8 cellular contexts compared by ENCODE assay signal in genomic region chr22:42990131-42990838, GRCh38. TPM values are rescaled to one million over a fixed set of nuclear protein-coding genes. Genes with fewer than 3 reads are reported as not detected.
A peak's percentile ranks its signal among the peaks of the same experiment; 100 is the strongest.
DNase-seq lines count a peak whose midpoint lies in the region; ATAC-seq and TF ChIP-seq lines count a peak whose summit lies in the region.

No MANE protein-coding gene starts in this region.

- peak in 1 of 2 experiments; percentile 37 for TF ChIP-seq CTCF in Caco-2 (IDR thresholded peaks at IDR 0.05; ENCODE audit: insufficient read depth in 1 of 2, low read depth in 1 of 2, low read length in 1 of 2, severe bottlenecking in 1 of 2, unreplicated experiment in 1 of 2)

- WGBS in neuronal stem cell (ENCODE audit: extremely low coverage in 2 of 2, insufficient read length in 2 of 2, insufficient replicate concordance in 1 of 2), 2 donors: no CpG with 5 or more reads among the region's 9 CpGs

- H3K4ac ChIP-seq in neuronal stem cell (ENCODE audit: low read length): no peak overlapping the region

- H2BK15ac ChIP-seq in neuronal stem cell (ENCODE audit: low read length): no peak overlapping the region

- peak overlapping the region; percentile 70 for H3K18ac ChIP-seq in neuronal stem cell (ENCODE audit: low read length)

- H3K14ac ChIP-seq in neuronal stem cell (ENCODE audit: low read length): no peak overlapping the region

- H3K36me3 ChIP-seq in Caco-2 (ENCODE audit: control insufficient read depth, insufficient read depth, low read length) (no peaks in the 10 kb centered on the region; the same call in 1 of the 2 replicates), neuronal stem cell (replicated peaks in 1 of 2; ENCODE audit: control insufficient read depth in 2 of 2, insufficient read depth in 2 of 2, low read length in 2 of 2) (peaks cover 1 to 10% of the 10 kb centered on the region in 2 donors)

- no peak overlapping the region for H2AFZ ChIP-seq in neuronal stem cell (ENCODE audit: low read length)

- H3K23ac ChIP-seq in neuronal stem cell (ENCODE audit: low read depth, low read length, poor library complexity): no peak overlapping the region

- H3K79me1 ChIP-seq in neuronal stem cell (ENCODE audit: low read depth, low read length): peaks cover 14% of the 10 kb centered on the region

- no peaks in the 10 kb centered on the region for H3K9me3 Mint-ChIP-seq in Caco-2 (ENCODE audit: unreplicated experiment)
- no peaks in the 10 kb centered on the region for H3K9me3 Mint-ChIP-seq in activated T-helper 2 cell treated with anti-CD3 and anti-CD28 coated beads, Interferon-gamma antibody, Interleukin-2, Interleukin-4, amounts not matched to agents 10 μg/mL and 5 μg/mL and 100 μg/mL, durations not matched to agents 14 hours and 24 hours and 36 hours

- peak in 1 of 2 experiments; percentile 47 for DNase-seq in Caco-2
- DNase-seq in MV-4-11 (lab: John Stamatoyannopoulos, UW): peak; percentile 64
- DNase-seq in dedifferentiated amniotic fluid mesenchymal stem cell (ENCODE audit: extremely low spot score): peak; percentile 87
- DNase-seq in neuronal stem cell (ENCODE audit: low spot score): no peak
- no peak for DNase-seq in activated T-helper 2 cell treated with anti-CD3 and anti-CD28 coated beads, Interferon-gamma antibody, Interleukin-2, Interleukin-4, amounts not matched to agents 10 μg/mL and 5 μg/mL and 100 μg/mL, durations not matched to agents 14 hours and 24 hours and 36 hours (ENCODE audit: low spot score)
- DNase-seq in stimulated activated CD4-positive, alpha-beta T cell treated with anti-CD3 and anti-CD28 coated beads, Interleukin-12 subunit alpha, Interleukin-12 subunit beta, amount 100 ng/mL, for 4 hours: no peak

- H3K27me3 Mint-ChIP-seq in Caco-2 (ENCODE audit: insufficient read depth, unreplicated experiment): no peaks in the 10 kb centered on the region
- no peaks in the 10 kb centered on the region for H3K27me3 Mint-ChIP-seq in activated T-helper 2 cell treated with anti-CD3 and anti-CD28 coated beads, Interferon-gamma antibody, Interleukin-2, Interleukin-4, amounts not matched to agents 10 μg/mL and 5 μg/mL and 100 μg/mL, durations not matched to agents 14 hours and 24 hours and 36 hours (ENCODE audit: low read depth)

- peak overlapping the region; percentile 51 for H3K4me3 Mint-ChIP-seq in Caco-2 (ENCODE audit: unreplicated experiment)
- no peak overlapping the region for H3K4me3 Mint-ChIP-seq in activated T-helper 2 cell treated with anti-CD3 and anti-CD28 coated beads, Interferon-gamma antibody, Interleukin-2, Interleukin-4, amounts not matched to agents 10 μg/mL and 5 μg/mL and 100 μg/mL, durations not matched to agents 14 hours and 24 hours and 36 hours (ENCODE audit: low read depth)

- H3K4me3 ChIP-seq in Caco-2 (ENCODE audit: low read depth, low read length): no peak overlapping the region
- no peak overlapping the region for H3K4me3 ChIP-seq in neuronal stem cell (ENCODE audit: low read length in 2 of 2)

- H2BK120ac ChIP-seq in neuronal stem cell (ENCODE audit: low read depth, low read length): no peak overlapping the region

- POLR2A ChIA-PET in Caco-2 (lab: Charles Lee): interaction anchor here (0.6 kb wide), 1 partner anchor 24 kb away, joined by 3 read pairs; the partner anchor contains the start of gene PACSIN2

- H4K8ac ChIP-seq in neuronal stem cell (ENCODE audit: low read depth, low read length): no peak overlapping the region

- H3K4me1 ChIP-seq in Caco-2: peaks cover 50% of the 10 kb centered on the region
- peaks cover 19 to 30% of the 10 kb centered on the region in 2 donors for H3K4me1 ChIP-seq in neuronal stem cell (ENCODE audit: control insufficient read depth in 2 of 2, insufficient read depth in 1 of 2, low read depth in 1 of 2, low read length in 2 of 2)

- H3K4me1 Mint-ChIP-seq in Caco-2 (ENCODE audit: low read depth, unreplicated experiment): peaks cover 60% of the 10 kb centered on the region
- peaks cover 10% of the 10 kb centered on the region for H3K4me1 Mint-ChIP-seq in activated T-helper 2 cell treated with anti-CD3 and anti-CD28 coated beads, Interferon-gamma antibody, Interleukin-2, Interleukin-4, amounts not matched to agents 10 μg/mL and 5 μg/mL and 100 μg/mL, durations not matched to agents 14 hours and 24 hours and 36 hours (ENCODE audit: low read depth)

- no TSS peak for BruUV-seq in Caco-2 (replicated peaks; lab: Mats Ljungman, UMichigan)

- intact Hi-C loops in Caco-2 (cut with micrococcal nuclease; ENCODE audit: unreplicated experiment): no loop called here
- intact Hi-C loops in activated T-helper 2 cell treated with anti-CD3 and anti-CD28 coated beads, Interferon-gamma antibody, Interleukin-2, Interleukin-4, amounts not matched to agents 10 μg/mL and 5 μg/mL and 100 μg/mL, durations not matched to agents 14 hours and 24 hours and 36 hours (cut with micrococcal nuclease): no loop called here

- H2BK5ac ChIP-seq in neuronal stem cell (ENCODE audit: low read length): no peak overlapping the region

- no peak overlapping the region for H3K27ac ChIP-seq in neuronal stem cell (replicated peaks; ENCODE audit: low read length)

- H3K9me3 ChIP-seq in Caco-2 (no peaks in the 10 kb centered on the region), neuronal stem cell (replicated peaks in 1 of 2; ENCODE audit: control insufficient read depth in 2 of 2, insufficient read depth in 1 of 2, low read depth in 1 of 2, low read length in 2 of 2) (peaks cover 3 to 4% of the 10 kb centered on the region in 2 donors)

- ATAC-seq in GM21786 (IDR thresholded peaks at IDR 0.05; ENCODE audit: unreplicated experiment): no peak
- no peak for ATAC-seq in GM18873 (IDR thresholded peaks at IDR 0.05; ENCODE audit: low FRiP score, unreplicated experiment)

- H2AK5ac ChIP-seq in neuronal stem cell (ENCODE audit: low read depth, low read length): no peak overlapping the region

- peaks cover 58% of the 10 kb centered on the region for H3K36me3 Mint-ChIP-seq in Caco-2 (ENCODE audit: insufficient read depth, unreplicated experiment)
- H3K36me3 Mint-ChIP-seq in activated T-helper 2 cell treated with anti-CD3 and anti-CD28 coated beads, Interferon-gamma antibody, Interleukin-2, Interleukin-4, amounts not matched to agents 10 μg/mL and 5 μg/mL and 100 μg/mL, durations not matched to agents 14 hours and 24 hours and 36 hours (ENCODE audit: low read depth): peaks cover 5% of the 10 kb centered on the region

- no peak overlapping the region for H3K4me2 ChIP-seq in neuronal stem cell (ENCODE audit: insufficient read depth, low read length, poor library complexity, severe bottlenecking)

- H3K27ac Mint-ChIP-seq in Caco-2 (ENCODE audit: unreplicated experiment): peak overlapping the region; percentile 64
- H3K27ac Mint-ChIP-seq in activated T-helper 2 cell treated with anti-CD3 and anti-CD28 coated beads, Interferon-gamma antibody, Interleukin-2, Interleukin-4, amounts not matched to agents 10 μg/mL and 5 μg/mL and 100 μg/mL, durations not matched to agents 14 hours and 24 hours and 36 hours: no peak overlapping the region

- no peak overlapping the region for H4K91ac ChIP-seq in neuronal stem cell (ENCODE audit: low read depth, low read length, poor library complexity)

- no peaks in the 10 kb centered on the region for H3K27me3 ChIP-seq in Caco-2 (replicated peaks; ENCODE audit: control insufficient read depth, insufficient read depth, low read length)
- H3K27me3 ChIP-seq in neuronal stem cell (ENCODE audit: control insufficient read depth in 3 of 3, insufficient read depth in 3 of 3, low read depth in 1 of 3, low read length in 3 of 3): no peaks in the 10 kb centered on the region

- CTCF ChIA-PET in Caco-2 (lab: Charles Lee): interaction anchor here (0.5 to 1.2 kb wide), 5 partner anchors 17 to 123 kb away, joined by 3 to 5 read pairs (median 3); no protein-coding TSS in a partner anchor

- no peak overlapping the region for H3K9ac ChIP-seq in neuronal stem cell (ENCODE audit: low read depth, low read length, poor library complexity)

- H2BK12ac ChIP-seq in neuronal stem cell (ENCODE audit: low read length): no peak overlapping the region

RNA-seq across cellular contexts. Expression of gene PACSIN2, which starts 24.7 kb away (rescaled TPM):
- total RNA-seq in Caco-2 (2022): 122 and 126 TPM in 2 replicates
- polyA plus RNA-seq in neuronal stem cell (2013, experiment 1 of 2): 34.2 TPM
- 34.2 TPM for polyA plus RNA-seq in neuronal stem cell (2013, experiment 2 of 2)
- 30.8 and 32.5 TPM in 2 replicates for total RNA-seq in activated T-helper 2 cell treated with anti-CD3 and anti-CD28 coated beads, Interferon-gamma antibody, Interleukin-2, Interleukin-4, amounts not matched to agents 10 μg/mL and 5 μg/mL and 100 μg/mL, durations not matched to agents 14 hours and 24 hours and 36 hours

Comparison
In these comparisons a context has a peak if more than half of its experiments do, and no peak if none do; other contexts are left out.
1. DNase-seq: peak in MV-4-11 (single experiment) and dedifferentiated amniotic fluid mesenchymal stem cell (single experiment); none in neuronal stem cell (single experiment), activated T-helper 2 cell treated with anti-CD3 and anti-CD28 coated beads, Interferon-gamma antibody, Interleukin-2, Interleukin-4, amounts not matched to agents 10 μg/mL and 5 μg/mL and 100 μg/mL, durations not matched to agents 14 hours and 24 hours and 36 hours (single experiment) and stimulated activated CD4-positive, alpha-beta T cell treated with anti-CD3 and anti-CD28 coated beads, Interleukin-12 subunit alpha, Interleukin-12 subunit beta, amount 100 ng/mL, for 4 hours (single experiment).